In genomic region chr4:24850669-24851068, GRCh38 we compare ENCODE assay signal across 13 cellular contexts. TPM values are rescaled to one million over a fixed set of nuclear protein-coding genes. Genes with fewer than 3 reads are reported as not detected.
DNase-seq lines count a peak whose midpoint lies in the region; ATAC-seq, FAIRE-seq and TF ChIP-seq lines count a peak whose summit lies in the region.
"Had no signal": no experiment of that assay in that cellular context is flagged by ENCODE, and none has a peak within 500 bp of the region (broad histone marks: within the 10 kb centered on the region; RNA-seq: fewer than 3 reads in every experiment).

No MANE protein-coding gene starts in this region.

- H3K27me3 Mint-ChIP-seq in CD8-positive, alpha-beta T cell (ENCODE audit: low read depth) = no peaks in the 10 kb centered on the region

- H3K36me3 ChIP-seq in gastroesophageal sphincter (peaks cover 0 to 11% of the 10 kb centered on the region in 2 donors), tibial nerve (peaks cover 0 to 11% (median 0%) of the 10 kb centered on the region in 3 donors)
- no peaks in the 10 kb centered on the region for H3K36me3 ChIP-seq in CD8-positive, alpha-beta T cell (ENCODE audit: insufficient read depth, low read length)

- no peaks in the 10 kb centered on the region for H3K4me1 Mint-ChIP-seq in CD8-positive, alpha-beta T cell (ENCODE audit: low read depth)

- TF ChIP-seq EP300 in gastroesophageal sphincter (IDR thresholded peaks at IDR 0.05) (no peak), tibial nerve (IDR thresholded peaks at IDR 0.05) (no peak)

- H3K9me3 Mint-ChIP-seq in CD8-positive, alpha-beta T cell = no peaks in the 10 kb centered on the region
- H3K9me3 Mint-ChIP-seq: activated naive CD4-positive, alpha-beta T cell treated with anti-CD3 and anti-CD28 coated beads, Interleukin-2, amount 50 U/mL, for 72 hours; nephron progenitor cell had no signal

- FAIRE-seq in H54 (lab: Jason Lieb, UNC) = no peak
- FAIRE-seq: GM12878 had no signal

- H3K9me3 ChIP-seq in gastroesophageal sphincter (no peaks in the 10 kb centered on the region), tibial nerve (no peaks in the 10 kb centered on the region)
- H3K9me3 ChIP-seq in CD8-positive, alpha-beta T cell (ENCODE audit: low read length) = no peaks in the 10 kb centered on the region
- H3K9me3 ChIP-seq: heart right ventricle had no signal

- POLR2A ChIA-PET in CD8-positive, alpha-beta T cell (lab: Charles Lee) = no interaction called here

- ATAC-seq in SK-N-SH treated with all-trans-retinoic acid at 6 μM for 48 hours (peak; percentile 96), gastroesophageal sphincter (peak; percentile 61)
- ATAC-seq in CD8-positive, alpha-beta T cell = no peak
- ATAC-seq: GM12878 had no signal

- DNase-seq in H54 (ENCODE audit: insufficient read length, low spot score) = peak; percentile 7
- peak in 1 of 2 donors; percentile 44 for DNase-seq in tibial nerve (ENCODE audit: low spot score in 2 of 2)
- DNase-seq in CD8-positive, alpha-beta T cell = no peak
- no peak for DNase-seq in middle frontal gyrus (ENCODE audit: extremely low spot score, low spot score)
- no peak for DNase-seq in KBM-7
- no peak for DNase-seq in cortex of kidney (lab: John Stamatoyannopoulos, UW)
- DNase-seq: heart right ventricle, nephron progenitor cell had no signal

- H3K27me3 ChIP-seq in gastroesophageal sphincter (no peaks in the 10 kb centered on the region), tibial nerve (no peaks in the 10 kb centered on the region)
- H3K27me3 ChIP-seq in CD8-positive, alpha-beta T cell (ENCODE audit: insufficient read depth, low read length) = no peaks in the 10 kb centered on the region
- H3K27me3 ChIP-seq: heart right ventricle had no signal

- 14 to 33% methylated on average over 1 of the region's 1 CpG for WGBS in gastroesophageal sphincter (ENCODE audit: low coverage in 1 of 2), 2 donors
- 68 to 75% methylated on average over 1 of the region's 1 CpG for WGBS in tibial nerve, 2 donors

- in situ Hi-C loops in KBM-7 (cut with MboI; ENCODE audit: low pct_unique_long_range_greater_than_20kb, low sequenced_read_pairs) = no loop called here

- CTCF ChIA-PET in CD8-positive, alpha-beta T cell (lab: Charles Lee) = no interaction called here

- no peak overlapping the region for H3K4me3 ChIP-seq in gastroesophageal sphincter
- no peak overlapping the region for H3K4me3 ChIP-seq in tibial nerve
- no peak overlapping the region for H3K4me3 ChIP-seq in CD8-positive, alpha-beta T cell (ENCODE audit: low read depth, low read length)
- H3K4me3 ChIP-seq: GM12878, heart right ventricle had no signal

- H3K36me3 Mint-ChIP-seq in CD8-positive, alpha-beta T cell = no peaks in the 10 kb centered on the region
- H3K36me3 Mint-ChIP-seq: activated naive CD4-positive, alpha-beta T cell treated with anti-CD3 and anti-CD28 coated beads, Interleukin-2, amount 50 U/mL, for 72 hours had no signal

- no peak overlapping the region for H3K27ac Mint-ChIP-seq in CD8-positive, alpha-beta T cell
- H3K27ac Mint-ChIP-seq: activated naive CD4-positive, alpha-beta T cell treated with anti-CD3 and anti-CD28 coated beads, Interleukin-2, amount 50 U/mL, for 72 hours had no signal

- TF ChIP-seq POLR2A in H54 (IDR thresholded peaks at IDR 0.05; ENCODE audit: low read depth, low read length) = no peak
- no peak for TF ChIP-seq POLR2A in gastroesophageal sphincter (IDR thresholded peaks at IDR 0.05)
- no peak for TF ChIP-seq POLR2A in tibial nerve (IDR thresholded peaks at IDR 0.05)

- intact Hi-C loops in CD8-positive, alpha-beta T cell (cut with DNase I, micrococcal nuclease) = no loop called here

- TF ChIP-seq CTCF in gastroesophageal sphincter (IDR thresholded peaks at IDR 0.05) (no peak), tibial nerve (IDR thresholded peaks at IDR 0.05) (no peak)
- TF ChIP-seq CTCF in CD8-positive, alpha-beta T cell (IDR thresholded peaks at IDR 0.05) = no peak

- H3K27ac ChIP-seq in gastroesophageal sphincter = peak overlapping the region in 3 of 4 donors; percentile 57 to 75 (median 72)
- H3K27ac ChIP-seq in tibial nerve = peak overlapping the region in 3 of 4 donors; percentile 21 to 78 (median 73)
- no peak overlapping the region for H3K27ac ChIP-seq in CD8-positive, alpha-beta T cell (ENCODE audit: low read depth, low read length)
- H3K27ac ChIP-seq: heart right ventricle, KMS-11 had no signal

- H3K4me3 Mint-ChIP-seq in CD8-positive, alpha-beta T cell = no peak overlapping the region
- H3K4me3 Mint-ChIP-seq: nephron progenitor cell had no signal

- H3K4me1 ChIP-seq in gastroesophageal sphincter (peaks cover 14 to 59% (median 27%) of the 10 kb centered on the region in 3 donors), tibial nerve (peaks cover 0 to 59% (median 12%) of the 10 kb centered on the region in 4 donors)
- H3K4me1 ChIP-seq in CD8-positive, alpha-beta T cell (ENCODE audit: insufficient read depth, low read length) = no peaks in the 10 kb centered on the region

TF ChIP-seq in SK-N-SH treated with all-trans-retinoic acid at 6 μM for 48 hours, 23 proteins besides CTCF, POLR2A, EP300 and RAD21:
- TF ChIP-seq POU6F1 (CRISPR knock-in tag; IDR thresholded peaks at IDR 0.05; ENCODE audit: borderline replicate concordance, low read depth) (no peak), ZC3H10 (CRISPR knock-in tag; IDR thresholded peaks at IDR 0.05) (no peak), CSRNP3 (CRISPR knock-in tag; IDR thresholded peaks at IDR 0.05) (no peak), RARB (CRISPR knock-in tag; IDR thresholded peaks at IDR 0.05) (no peak), ESRRG (CRISPR knock-in tag; IDR thresholded peaks at IDR 0.05) (no peak), OSR1 (CRISPR knock-in tag; IDR thresholded peaks at IDR 0.05) (no peak), ZFP3 (CRISPR knock-in tag; IDR thresholded peaks at IDR 0.05) (no peak), CREB5 (CRISPR knock-in tag; IDR thresholded peaks at IDR 0.05; ENCODE audit: low read depth) (no peak)

RNA-seq across cellular contexts. Expression of gene SOD3, which starts 55.3 kb away (rescaled TPM):
- total RNA-seq in gastroesophageal sphincter (100 to 1,000 TPM; 199 to 801 (median 448) TPM), tibial nerve (100 to 1,000 TPM; 208 to 359 (median 326) TPM)
- total RNA-seq in CD8-positive, alpha-beta T cell = not detected
- total RNA-seq: activated naive CD4-positive, alpha-beta T cell treated with anti-CD3 and anti-CD28 coated beads, Interleukin-2, amount 50 U/mL, for 72 hours; GM12878 had no signal

Comparison
In these comparisons a context has a peak if more than half of its experiments do, and no peak if none do; other contexts are left out.
1. RNA of gene SOD3, which starts 55.3 kb away (total RNA-seq): 199 to 801 TPM in gastroesophageal sphincter and 208 to 359 TPM in tibial nerve; not detected in CD8-positive, alpha-beta T cell; every median in the first group is over 100 times any median in the second.